9 cellular contexts compared by ENCODE assay signal in genomic region chr1:12047120-12047876, GRCh38. TPM values are rescaled to one million over a fixed set of nuclear protein-coding genes. Genes with fewer than 3 reads are reported as not detected.
A peak's percentile ranks its signal among the peaks of the same experiment; 100 is the strongest.
DNase-seq lines count a peak whose midpoint lies in the region; ATAC-seq, FAIRE-seq and TF ChIP-seq lines count a peak whose summit lies in the region.
"Had no signal": no experiment of that assay in that cellular context is flagged by ENCODE, and none has a peak within 500 bp of the region (broad histone marks: within the 10 kb centered on the region; RNA-seq: fewer than 3 reads in every experiment).

No MANE protein-coding gene starts in this region.

- WGBS in IMR-90 (ENCODE audit: extremely low coverage in 2 of 2, insufficient read length in 1 of 2), 2 experiments, result 69% methylated on average over 9 of the region's 18 CpGs; no CpG with 5 or more reads in 1 of the 2 experiments

- TF ChIP-seq RAD21 in IMR-90 (IDR thresholded peaks at IDR 0.05; ENCODE audit: low read length), result no peak

- H2BK20ac ChIP-seq in IMR-90 (ENCODE audit: low read depth, low read length), result no peak overlapping the region

- H3K9me1 ChIP-seq in IMR-90 (ENCODE audit: insufficient read depth, low read length), result peaks cover 5% of the 10 kb centered on the region; the same call in 1 of the 2 replicates

- ATAC-seq in GM19452 (IDR thresholded peaks at IDR 0.05; ENCODE audit: unreplicated experiment), result peak; percentile 48
- ATAC-seq in IMR-90 (ENCODE audit: low read depth), result no peak

- no peaks in the 10 kb centered on the region for H3K27me3 Mint-ChIP-seq in Calu3 (ENCODE audit: unreplicated experiment)

- no peak overlapping the region for H2AK5ac ChIP-seq in IMR-90 (ENCODE audit: low read depth, low read length)

- TF ChIP-seq CTCF in IMR-90 (conservative IDR thresholded peaks at IDR 0.05; ENCODE audit: low read depth, low read length) (no peak), astrocyte of the cerebellum (IDR thresholded peaks at IDR 0.05; ENCODE audit: low read depth, low read length, missing control alignments) (no peak), Calu3 (IDR thresholded peaks at IDR 0.05; ENCODE audit: unreplicated experiment) (no peak)

- H3K9me3 ChIP-seq in IMR-90 (ENCODE audit: control insufficient read depth, insufficient read depth, low read length), result no peaks in the 10 kb centered on the region

- H4K91ac ChIP-seq in IMR-90 (ENCODE audit: insufficient read depth, low read depth, low read length), result no peak overlapping the region

- no peak overlapping the region for H3K14ac ChIP-seq in IMR-90 (replicated peaks; ENCODE audit: low read depth, low read length)

- no peak overlapping the region for H3K4me2 ChIP-seq in IMR-90 (ENCODE audit: low read depth, low read length)

- no peak overlapping the region for H2BK5ac ChIP-seq in IMR-90 (ENCODE audit: low read depth, low read length, poor library complexity, severe bottlenecking)

- H2BK15ac ChIP-seq in IMR-90 (ENCODE audit: low read depth, low read length), result no peak overlapping the region

- no peak overlapping the region for H2BK120ac ChIP-seq in IMR-90 (ENCODE audit: low read depth, low read length)

- H3K4me3 Mint-ChIP-seq in Calu3 (ENCODE audit: low read depth, unreplicated experiment), result no peak overlapping the region

- H3K23ac ChIP-seq in IMR-90 (ENCODE audit: low read depth, low read length), result no peak overlapping the region

- CTCF ChIA-PET in IMR-90 (lab: Yijun Ruan, JAX) (interaction anchor here (0.6 to 1.1 kb wide), 2 partner anchors 20 to 24 kb away, joined by 4 read pairs; no protein-coding TSS in a partner anchor), Calu3 (lab: Charles Lee) (interaction anchor here (0.6 kb wide), 1 partner anchor 1698 kb away, joined by 3 read pairs; no protein-coding TSS in a partner anchor)

- H3K56ac ChIP-seq in IMR-90 (ENCODE audit: extremely low read depth, insufficient read depth, low read length), result no peak overlapping the region

- peaks cover 9% of the 10 kb centered on the region for H3K4me1 Mint-ChIP-seq in Calu3 (ENCODE audit: low read depth, unreplicated experiment)

- no peaks in the 10 kb centered on the region for H3K9me3 Mint-ChIP-seq in Calu3 (ENCODE audit: low read depth, unreplicated experiment)

- POLR2A ChIA-PET in IMR-90 (lab: Charles Lee; ENCODE audit: unreplicated experiment), result no interaction called here

- intact Hi-C loops in IMR-90 (cut with micrococcal nuclease) (no loop called here), Calu3 (cut with micrococcal nuclease; ENCODE audit: unreplicated experiment) (no loop called here)

- peak; percentile 44 for DNase-seq in AG08396 (ENCODE audit: low spot score)
- peak; percentile 43 for DNase-seq in IMR-90
- peak; percentile 40 for DNase-seq in astrocyte of the cerebellum (ENCODE audit: low read depth)
- DNase-seq in urothelium cell line (ENCODE audit: low spot score), result peak; percentile 30
- DNase-seq in mucosa of gallbladder (ENCODE audit: low spot score), result no peak
- DNase-seq in Calu3, result no peak
- no peak for DNase-seq in NOMO-1 treated with DMSO at 0.1 percent for 48 hours (lab: John Stamatoyannopoulos, UW; ENCODE audit: unreplicated experiment)

- peak; percentile 20 for FAIRE-seq in urothelium cell line (lab: Jason Lieb, UNC)

- H2AK9ac ChIP-seq in IMR-90 (replicated peaks; ENCODE audit: low read depth, low read length, poor library complexity), result no peak overlapping the region

- peaks cover 24% of the 10 kb centered on the region for H3K27me3 ChIP-seq in IMR-90 (ENCODE audit: control insufficient read depth, insufficient read depth, low read length)

- H3K9ac ChIP-seq in IMR-90 (ENCODE audit: low read depth, low read length), result no peak overlapping the region

- H3K18ac ChIP-seq in IMR-90 (ENCODE audit: low read depth, low read length), result no peak overlapping the region

- H3K36me3 Mint-ChIP-seq in Calu3 (ENCODE audit: insufficient read depth, unreplicated experiment), result no peaks in the 10 kb centered on the region

- H4K5ac ChIP-seq in IMR-90 (ENCODE audit: low read depth, low read length), result no peak overlapping the region

- H3K4me3 ChIP-seq in IMR-90 (ENCODE audit: insufficient read depth, low read depth, low read length), result no peak overlapping the region
- H3K4me3 ChIP-seq in astrocyte of the cerebellum (ENCODE audit: low read depth, low read length), result no peak overlapping the region

- H4K8ac ChIP-seq in IMR-90 (ENCODE audit: low read depth in 2 of 2, low read length in 2 of 2), result no peak overlapping the region

- dilution Hi-C loops in IMR-90 (cut with HindIII; ENCODE audit: low sequenced_read_pairs, unreplicated experiment), result no loop called here

- no peak overlapping the region for H3K27ac Mint-ChIP-seq in Calu3 (ENCODE audit: unreplicated experiment)

- H3K27ac ChIP-seq in IMR-90 (ENCODE audit: insufficient read depth, low read length), result no peak overlapping the region

- TF ChIP-seq POLR2A in IMR-90 (IDR thresholded peaks at IDR 0.05; ENCODE audit: low read depth, low read length), result no peak

- in situ Hi-C loops in IMR-90 (cut with MboI; ENCODE audit: low sequenced_read_pairs) (no loop called here), astrocyte of the cerebellum (cut with HindIII; ENCODE audit: low sequenced_read_pairs) (no loop called here)

- peak overlapping the region; percentile 48 for H2AFZ ChIP-seq in IMR-90 (replicated peaks; ENCODE audit: low read length, poor library complexity)

- BruUV-seq in IMR-90 (replicated peaks; lab: Mats Ljungman, UMichigan) (no TSS peak), Calu3 (replicated peaks; lab: Mats Ljungman, UMichigan) (no TSS peak)

- H3K4me1 ChIP-seq in IMR-90 (ENCODE audit: control insufficient read depth, insufficient read depth, low read length), result peaks cover 4% of the 10 kb centered on the region; the same call in 1 of the 2 replicates

- no peaks in the 10 kb centered on the region for H4K20me1 ChIP-seq in IMR-90 (ENCODE audit: insufficient read depth, low read length)

- no peaks in the 10 kb centered on the region for H3K36me3 ChIP-seq in IMR-90 (ENCODE audit: control insufficient read depth, insufficient read depth, low read length)

- no peak overlapping the region for H3K4ac ChIP-seq in IMR-90 (ENCODE audit: low read depth, low read length)

- H3K79me1 ChIP-seq in IMR-90 (ENCODE audit: low read depth in 1 of 2, low read length in 2 of 2), result no peaks in the 10 kb centered on the region

TF ChIP-seq in IMR-90, 13 proteins besides CTCF, POLR2A, EP300 and RAD21:
- no peak for TF ChIP-seq USF2 (IDR thresholded peaks at IDR 0.05; ENCODE audit: low read depth, low read length)
TF ChIP-seq in IMR-90: peak in this region for 0.

RNA-seq across cellular contexts. Expression of gene TNFRSF8, which starts 15.8 kb away (rescaled TPM):
- total RNA-seq in IMR-90 (2012; rRNA removed) (under 0.01 TPM in 2 replicates), mucosa of gallbladder (2.3 TPM), Calu3 (2022) (not detected in 2 replicates)
- 0.31 and 0.37 TPM in 2 replicates for polyA plus RNA-seq in IMR-90 (2012; rRNA removed)
- polyA plus RNA-seq in IMR-90 (2012; cell fraction: cytosol; rRNA removed), result 0.35 and 0.56 TPM in 2 replicates
- polyA plus RNA-seq in IMR-90 (2012; cell fraction: nucleus; rRNA removed; ENCODE audit: low replicate concordance), result 0.54 and 0.72 TPM in 2 replicates
- polyA plus RNA-seq: BJ had no signal

RNA-seq across cellular contexts. Expression of gene MIIP, which starts 28.0 kb away (rescaled TPM):
- total RNA-seq in IMR-90 (2012; rRNA removed), result 12.2 and 14.2 TPM in 2 replicates
- polyA plus RNA-seq in IMR-90 (2012; rRNA removed), result 23.7 and 28.7 TPM in 2 replicates
- 12.9 and 18.5 TPM in 2 replicates for polyA plus RNA-seq in IMR-90 (2012; cell fraction: cytosol; rRNA removed)
- 74.8 and 224 TPM in 2 replicates for polyA plus RNA-seq in IMR-90 (2012; cell fraction: nucleus; rRNA removed; ENCODE audit: low replicate concordance)
- total RNA-seq in mucosa of gallbladder, result 20.9 TPM
- total RNA-seq in Calu3 (2022), result 23.4 and 28.8 TPM in 2 replicates

Comparison
In these comparisons a context has a peak if more than half of its experiments do, and no peak if none do; other contexts are left out.
1. DNase-seq: peak in AG08396 (single experiment), IMR-90 (single experiment), astrocyte of the cerebellum (single experiment) and urothelium cell line (single experiment); none in mucosa of gallbladder (single experiment), Calu3 (single experiment) and NOMO-1 treated with DMSO at 0.1 percent for 48 hours (single experiment).